In genomic region chr6:131039345-131039680, GRCh38 we compare ENCODE assay signal across 14 cellular contexts. TPM values are rescaled to one million over a fixed set of nuclear protein-coding genes. Genes with fewer than 3 reads are reported as not detected.
A peak's percentile ranks its signal among the peaks of the same experiment; 100 is the strongest.
DNase-seq lines count a peak whose midpoint lies in the region; ATAC-seq, FAIRE-seq and TF ChIP-seq lines count a peak whose summit lies in the region.
"Had no signal": no experiment of that assay in that cellular context is flagged by ENCODE, and none has a peak within 500 bp of the region (broad histone marks: within the 10 kb centered on the region; RNA-seq: fewer than 3 reads in every experiment).

No MANE protein-coding gene starts in this region.

- H3K79me2 ChIP-seq in smooth muscle cell (ENCODE audit: low read depth), result peaks cover 67% of the 10 kb centered on the region

- no peak overlapping the region for H2AK5ac ChIP-seq in mesenchymal stem cell (ENCODE audit: low read length, severe bottlenecking)

- H3K4me3 ChIP-seq in SK-N-MC, result peak overlapping the region; percentile 48
- H3K4me3 ChIP-seq in mesenchymal stem cell (ENCODE audit: insufficient read depth in 1 of 2, low read depth in 1 of 2, low read length in 2 of 2), result peak overlapping the region in 1 of 2 experiments; percentile 11
- no peak overlapping the region for H3K4me3 ChIP-seq in smooth muscle cell
- H3K4me3 ChIP-seq in kidney (ENCODE audit: low read length in 2 of 2), result no peak overlapping the region
- no peak overlapping the region for H3K4me3 ChIP-seq in body of pancreas
- H3K4me3 ChIP-seq: A549 had no signal

- H3K9me3 ChIP-seq in SK-N-MC (ENCODE audit: low read depth, low read length) (no peaks in the 10 kb centered on the region), mesenchymal stem cell (ENCODE audit: control insufficient read depth, low read length) (no peaks in the 10 kb centered on the region), smooth muscle cell (replicated peaks; ENCODE audit: low read depth) (no peaks in the 10 kb centered on the region), kidney (ENCODE audit: control insufficient read depth in 1 of 2, low read length in 2 of 2) (no peaks in the 10 kb centered on the region), body of pancreas (no peaks in the 10 kb centered on the region)
- H3K9me3 ChIP-seq: A549 had no signal

- intact Hi-C loops in kidney (cut with DNase I) (no loop called here), body of pancreas (cut with DNase I) (no loop called here)

- FAIRE-seq in GM19239 (lab: Jason Lieb, UNC) (peak; percentile 23), kidney (lab: Jason Lieb, UNC) (no peak)
- FAIRE-seq: A549 had no signal

- H2BK120ac ChIP-seq in mesenchymal stem cell (ENCODE audit: low read depth, low read length), result no peak overlapping the region

- no peak overlapping the region for H4K8ac ChIP-seq in mesenchymal stem cell (ENCODE audit: low read length)

- peaks cover 10% of the 10 kb centered on the region for H3K79me1 ChIP-seq in mesenchymal stem cell (replicated peaks; ENCODE audit: low read length, poor library complexity, severe bottlenecking)

- peaks cover 46% of the 10 kb centered on the region for H4K20me1 ChIP-seq in smooth muscle cell (ENCODE audit: low read depth)

- no peak overlapping the region for H2BK5ac ChIP-seq in mesenchymal stem cell (ENCODE audit: low read depth, low read length, poor library complexity, severe bottlenecking)

- H2BK15ac ChIP-seq in mesenchymal stem cell (ENCODE audit: low read depth, poor library complexity, severe bottlenecking), result no peak overlapping the region

- no peak overlapping the region for H4K91ac ChIP-seq in mesenchymal stem cell (ENCODE audit: low read length)

- DNase-seq in GM19239 (ENCODE audit: insufficient read length, low spot score), result no peak
- DNase-seq in SK-N-MC (ENCODE audit: low read depth, low spot score), result no peak
- DNase-seq in mesenchymal stem cell, result no peak
- DNase-seq in smooth muscle cell (lab: John Stamatoyannopoulos, UW; ENCODE audit: unreplicated experiment), result no peak
- DNase-seq in kidney, result no peak
- no peak for DNase-seq in ecto neural progenitor cell (ENCODE audit: low spot score)
- no peak for DNase-seq in body of pancreas
- DNase-seq: COR-L47; NCI-H146; NCI-H2227 treated with DMSO at 0.1 percent for 48 hours; NCI-H526 treated with DMSO at 0.1 percent for 48 hours; NK-92 treated with Interleukin-12 subunit alpha and Interleukin-12 subunit beta, amount 100 ng/mL, for 24 hours; SHP77 had no signal

- H3K36me3 ChIP-seq in SK-N-MC (ENCODE audit: insufficient read depth, low read length) (no peaks in the 10 kb centered on the region), mesenchymal stem cell (ENCODE audit: control insufficient read depth in 1 of 2, insufficient read depth in 2 of 2, low read depth in 1 of 2, low read length in 2 of 2) (no peaks in the 10 kb centered on the region), smooth muscle cell (ENCODE audit: low read depth) (no peaks in the 10 kb centered on the region), kidney (ENCODE audit: control insufficient read depth in 1 of 2, insufficient read depth in 2 of 2, low read length in 2 of 2) (no peaks in the 10 kb centered on the region), body of pancreas (replicated peaks in 1 of 2; ENCODE audit: insufficient read depth in 1 of 2, low read depth in 2 of 2) (no peaks in the 10 kb centered on the region)

- H3K4me2 ChIP-seq in mesenchymal stem cell (ENCODE audit: low read length, poor library complexity, severe bottlenecking) (no peak overlapping the region), smooth muscle cell (peak overlapping the region; percentile 23)

- peaks cover 2% of the 10 kb centered on the region for H3K4me1 ChIP-seq in mesenchymal stem cell (ENCODE audit: control insufficient read depth, insufficient read depth, low read depth, low read length)
- H3K4me1 ChIP-seq in smooth muscle cell (ENCODE audit: low read depth), result no peaks in the 10 kb centered on the region
- H3K4me1 ChIP-seq in kidney (ENCODE audit: control insufficient read depth in 1 of 2, insufficient read depth in 1 of 2, low read depth in 1 of 2, low read length in 2 of 2), result no peaks in the 10 kb centered on the region
- no peaks in the 10 kb centered on the region for H3K4me1 ChIP-seq in body of pancreas

- H3K27me3 ChIP-seq in mesenchymal stem cell (ENCODE audit: control insufficient read depth in 1 of 2, insufficient read depth in 1 of 2, low read length in 2 of 2), result no peaks in the 10 kb centered on the region
- H3K27me3 ChIP-seq in smooth muscle cell (ENCODE audit: low read depth), result no peaks in the 10 kb centered on the region
- no peaks in the 10 kb centered on the region for H3K27me3 ChIP-seq in body of pancreas

- H3K23ac ChIP-seq in mesenchymal stem cell (ENCODE audit: low read length in 2 of 2), result no peak overlapping the region

- ATAC-seq in body of pancreas, result no peak
- ATAC-seq: A549 had no signal

- TF ChIP-seq CTCF in smooth muscle cell (IDR thresholded peaks at IDR 0.05; ENCODE audit: borderline replicate concordance, insufficient read depth, poor library complexity, severe bottlenecking) (no peak), kidney (IDR thresholded peaks at IDR 0.05; ENCODE audit: borderline replicate concordance, extremely low read depth, insufficient read depth) (no peak), body of pancreas (IDR thresholded peaks at IDR 0.05) (no peak)

- peak overlapping the region; percentile 51 for H3K9ac ChIP-seq in SK-N-MC (ENCODE audit: insufficient read length)
- H3K9ac ChIP-seq in mesenchymal stem cell (ENCODE audit: low read length), result peak overlapping the region; percentile 58
- H3K9ac ChIP-seq in smooth muscle cell (ENCODE audit: low read depth), result no peak overlapping the region
- no peak overlapping the region for H3K9ac ChIP-seq in kidney (ENCODE audit: low read length in 2 of 2)

- no peak overlapping the region for H3K18ac ChIP-seq in mesenchymal stem cell (ENCODE audit: low read depth in 1 of 2, low read length in 2 of 2)

- H2AFZ ChIP-seq in mesenchymal stem cell (ENCODE audit: low read depth, low read length), result no peak overlapping the region
- H2AFZ ChIP-seq in smooth muscle cell (ENCODE audit: low read depth), result no peak overlapping the region

- peak overlapping the region; percentile 74; the same call in 1 of the 2 replicates for H3K27ac ChIP-seq in SK-N-MC
- H3K27ac ChIP-seq in mesenchymal stem cell (ENCODE audit: low read length, poor library complexity, severe bottlenecking), result peak overlapping the region; percentile 12
- no peak overlapping the region for H3K27ac ChIP-seq in smooth muscle cell (ENCODE audit: low read depth)
- H3K27ac ChIP-seq in kidney (ENCODE audit: low read depth in 2 of 2, low read length in 2 of 2), result no peak overlapping the region
- no peak overlapping the region for H3K27ac ChIP-seq in body of pancreas
- H3K27ac ChIP-seq: A549 had no signal

- H3F3A ChIP-seq in smooth muscle cell (ENCODE audit: low read depth), result no peaks in the 10 kb centered on the region

- no peak overlapping the region for H2BK12ac ChIP-seq in mesenchymal stem cell (ENCODE audit: low read length in 2 of 2)

- H3K14ac ChIP-seq in mesenchymal stem cell (ENCODE audit: low read length in 2 of 2), result no peak overlapping the region

- no peak for TF ChIP-seq POLR2A in body of pancreas (IDR thresholded peaks at IDR 0.05)

- 83% methylated on average over 3 of the region's 4 CpGs for WGBS in mesenchymal stem cell
- WGBS in smooth muscle cell (ENCODE audit: low lambda C conversion rate), result 59% methylated on average over 4 of the region's 4 CpGs
- WGBS in body of pancreas, 2 donors, result 96 to 97% methylated on average over 4 of the region's 4 CpGs

- H3K4ac ChIP-seq in mesenchymal stem cell (ENCODE audit: low read depth in 1 of 2, low read length in 2 of 2), result no peak overlapping the region

RNA-seq across cellular contexts. Expression of gene EPB41L2, which starts 23.7 kb away (rescaled TPM):
- 50.3 TPM for polyA plus RNA-seq in mesenchymal stem cell (2013, experiment 1 of 2)
- polyA plus RNA-seq in mesenchymal stem cell (2013, experiment 2 of 2), result 49.4 TPM
- 44.6 and 52.9 TPM in 2 replicates for total RNA-seq in smooth muscle cell
- 40.2 and 44.2 TPM in 2 replicates for polyA plus RNA-seq in smooth muscle cell
- 111 TPM for total RNA-seq in kidney
- 19.6 TPM for polyA plus RNA-seq in kidney (ENCODE audit: insufficient read depth, low read depth, low replicate concordance)
- total RNA-seq in body of pancreas, result 10 to 100 TPM; 43.5 to 47.2 TPM

Comparison
In these comparisons a context has a peak if more than half of its experiments do, and no peak if none do; other contexts are left out.
1. H3K27ac ChIP-seq: peak in SK-N-MC (single experiment) and mesenchymal stem cell (single experiment); none in smooth muscle cell (single experiment), kidney (0 of 2) and body of pancreas (0 of 4).
2. H3K9ac ChIP-seq: peak in SK-N-MC (single experiment) and mesenchymal stem cell (single experiment); none in smooth muscle cell (single experiment) and kidney (0 of 2).